Comparison of ENCODE assay signal across 28 cellular contexts in genomic region chr5:17614872-17615605, GRCh38. TPM values are rescaled to one million over a fixed set of nuclear protein-coding genes. Genes with fewer than 3 reads are reported as not detected.
A peak's percentile ranks its signal among the peaks of the same experiment; 100 is the strongest.
DNase-seq lines count a peak whose midpoint lies in the region; ATAC-seq and TF ChIP-seq lines count a peak whose summit lies in the region.
"Had no signal": no experiment of that assay in that cellular context is flagged by ENCODE, and none has a peak within 500 bp of the region (broad histone marks: within the 10 kb centered on the region; RNA-seq: fewer than 3 reads in every experiment).

No MANE protein-coding gene starts in this region.

- 88% methylated on average over 10 of the region's 17 CpGs for WGBS in esophagus muscularis mucosa
- WGBS in mesenchymal stem cell = 87% methylated on average over 16 of the region's 17 CpGs
- WGBS in aorta, 2 donors = 89 to 92% methylated on average over 17 of the region's 17 CpGs

- peaks cover 33% of the 10 kb centered on the region for H3K9me3 Mint-ChIP-seq in activated T-helper 2 cell treated with anti-CD3 and anti-CD28 coated beads, Interferon-gamma antibody, Interleukin-2, Interleukin-4, amounts not matched to agents 10 μg/mL and 5 μg/mL and 100 μg/mL, durations not matched to agents 14 hours and 24 hours and 36 hours

- no peak overlapping the region for H3K4me3 ChIP-seq in esophagus muscularis mucosa
- no peak overlapping the region for H3K4me3 ChIP-seq in mesenchymal stem cell (ENCODE audit: insufficient read depth in 1 of 2, low read depth in 1 of 2, low read length in 2 of 2)
- H3K4me3 ChIP-seq in aorta (ENCODE audit: low read length in 2 of 2) = no peak overlapping the region
- H3K4me3 ChIP-seq: BLaER1, GM12878 had no signal

- no peak overlapping the region for H4K8ac ChIP-seq in mesenchymal stem cell (ENCODE audit: low read length)

- H3K9me3 ChIP-seq in esophagus muscularis mucosa (no peaks in the 10 kb centered on the region), mesenchymal stem cell (ENCODE audit: control insufficient read depth, low read length) (no peaks in the 10 kb centered on the region), aorta (ENCODE audit: control insufficient read depth, low read length) (no peaks in the 10 kb centered on the region)
- H3K9me3 ChIP-seq: BE2C, BLaER1 had no signal

- H4K91ac ChIP-seq in mesenchymal stem cell (ENCODE audit: low read length) = peak overlapping the region; percentile 39

- no peak overlapping the region for H2AK5ac ChIP-seq in mesenchymal stem cell (ENCODE audit: low read length, severe bottlenecking)

- no peak overlapping the region for H2AFZ ChIP-seq in mesenchymal stem cell (ENCODE audit: low read depth, low read length)

- H3K27ac ChIP-seq in esophagus muscularis mucosa (replicated peaks in 1 of 4) (no peak overlapping the region), mesenchymal stem cell (ENCODE audit: low read length, poor library complexity, severe bottlenecking) (no peak overlapping the region), aorta (ENCODE audit: low read depth in 1 of 2, low read length in 2 of 2) (no peak overlapping the region)
- H3K27ac ChIP-seq: BLaER1 had no signal

- no peak overlapping the region for H2BK5ac ChIP-seq in mesenchymal stem cell (ENCODE audit: low read depth, low read length, poor library complexity, severe bottlenecking)

- H2BK15ac ChIP-seq in mesenchymal stem cell (ENCODE audit: low read depth, poor library complexity, severe bottlenecking) = no peak overlapping the region

- H3K27me3 Mint-ChIP-seq in activated T-helper 2 cell treated with anti-CD3 and anti-CD28 coated beads, Interferon-gamma antibody, Interleukin-2, Interleukin-4, amounts not matched to agents 10 μg/mL and 5 μg/mL and 100 μg/mL, durations not matched to agents 14 hours and 24 hours and 36 hours (ENCODE audit: low read depth) = no peaks in the 10 kb centered on the region
- H3K27me3 Mint-ChIP-seq: CD4-positive, alpha-beta memory T cell; CD4-positive, CD25-positive, alpha-beta regulatory T cell; CD8-positive, alpha-beta memory T cell had no signal

- no peak overlapping the region for H3K14ac ChIP-seq in mesenchymal stem cell (ENCODE audit: low read length in 2 of 2)

- H3K79me1 ChIP-seq in mesenchymal stem cell (replicated peaks; ENCODE audit: low read length, poor library complexity, severe bottlenecking) = no peaks in the 10 kb centered on the region

- no peak overlapping the region for H3K4ac ChIP-seq in mesenchymal stem cell (ENCODE audit: low read depth in 1 of 2, low read length in 2 of 2)

- no peak overlapping the region for H2BK12ac ChIP-seq in mesenchymal stem cell (ENCODE audit: low read length in 2 of 2)

- no peak for TF ChIP-seq CTCF in esophagus muscularis mucosa (IDR thresholded peaks at IDR 0.05)

- no peaks in the 10 kb centered on the region for H3K4me1 ChIP-seq in esophagus muscularis mucosa
- H3K4me1 ChIP-seq in mesenchymal stem cell (ENCODE audit: control insufficient read depth, insufficient read depth, low read depth, low read length) = no peaks in the 10 kb centered on the region
- H3K4me1 ChIP-seq in aorta (ENCODE audit: control insufficient read depth in 1 of 2, insufficient read depth in 2 of 2, low read length in 2 of 2) = no peaks in the 10 kb centered on the region
- H3K4me1 ChIP-seq: BE2C had no signal

- no peak overlapping the region for H3K18ac ChIP-seq in mesenchymal stem cell (ENCODE audit: low read depth in 1 of 2, low read length in 2 of 2)

- no peak overlapping the region for H3K23ac ChIP-seq in mesenchymal stem cell (ENCODE audit: low read length in 2 of 2)

- TF ChIP-seq EP300 in esophagus muscularis mucosa (IDR thresholded peaks at IDR 0.05) = no peak

- H3K36me3 ChIP-seq in esophagus muscularis mucosa = no peaks in the 10 kb centered on the region
- no peaks in the 10 kb centered on the region for H3K36me3 ChIP-seq in mesenchymal stem cell (ENCODE audit: control insufficient read depth in 1 of 2, insufficient read depth in 2 of 2, low read depth in 1 of 2, low read length in 2 of 2)
- H3K36me3 ChIP-seq in aorta (ENCODE audit: control insufficient read depth in 1 of 2, insufficient read depth in 2 of 2, low read length in 1 of 2) = no peaks in the 10 kb centered on the region
- H3K36me3 ChIP-seq: BE2C, BLaER1 had no signal

- peak; percentile 33 for ATAC-seq in aorta (ENCODE audit: low FRiP score)
- no peak for ATAC-seq in GM19351 (IDR thresholded peaks at IDR 0.05; ENCODE audit: unreplicated experiment)
- ATAC-seq: GM12878 had no signal

- no peak overlapping the region for H3K27ac Mint-ChIP-seq in activated T-helper 2 cell treated with anti-CD3 and anti-CD28 coated beads, Interferon-gamma antibody, Interleukin-2, Interleukin-4, amounts not matched to agents 10 μg/mL and 5 μg/mL and 100 μg/mL, durations not matched to agents 14 hours and 24 hours and 36 hours
- H3K27ac Mint-ChIP-seq: CD14-positive monocyte; CD4-positive, alpha-beta memory T cell; CD4-positive, CD25-positive, alpha-beta regulatory T cell; CD8-positive, alpha-beta memory T cell had no signal

- no peak overlapping the region for H2BK120ac ChIP-seq in mesenchymal stem cell (ENCODE audit: low read depth, low read length)

- peak; percentile 87 for DNase-seq in esophagus muscularis mucosa (ENCODE audit: extremely low spot score)
- DNase-seq in mesenchymal stem cell = no peak
- no peak for DNase-seq in aorta
- DNase-seq in activated T-helper 2 cell treated with anti-CD3 and anti-CD28 coated beads, Interferon-gamma antibody, Interleukin-2, Interleukin-4, amounts not matched to agents 10 μg/mL and 5 μg/mL and 100 μg/mL, durations not matched to agents 14 hours and 24 hours and 36 hours (ENCODE audit: low spot score) = no peak
- DNase-seq in NCI-H1694 (lab: John Stamatoyannopoulos, UW) = no peak
- DNase-seq: 8988T; ACHN; BE2C; C1 segment of cervical spinal cord; CD4-positive, alpha-beta memory T cell; CD4-positive, CD25-positive, alpha-beta regulatory T cell; CD8-positive, alpha-beta memory T cell; COR-L47; DMS 273 treated with DMSO at 0.1 percent for 48 hours; DMS153; DMS53; DMS79; DND-41; EL; GDM1 had no signal

- no peak overlapping the region for H3K9ac ChIP-seq in mesenchymal stem cell (ENCODE audit: low read length)
- H3K9ac ChIP-seq: BLaER1 had no signal

- no peak overlapping the region for H3K4me2 ChIP-seq in mesenchymal stem cell (ENCODE audit: low read length, poor library complexity, severe bottlenecking)
- H3K4me2 ChIP-seq: BLaER1 had no signal

- no peak overlapping the region for H3K4me3 Mint-ChIP-seq in activated T-helper 2 cell treated with anti-CD3 and anti-CD28 coated beads, Interferon-gamma antibody, Interleukin-2, Interleukin-4, amounts not matched to agents 10 μg/mL and 5 μg/mL and 100 μg/mL, durations not matched to agents 14 hours and 24 hours and 36 hours (ENCODE audit: low read depth)
- H3K4me3 Mint-ChIP-seq: CD14-positive monocyte; CD4-positive, alpha-beta memory T cell; CD4-positive, CD25-positive, alpha-beta regulatory T cell; CD8-positive, alpha-beta memory T cell had no signal

- no peaks in the 10 kb centered on the region for H3K36me3 Mint-ChIP-seq in activated T-helper 2 cell treated with anti-CD3 and anti-CD28 coated beads, Interferon-gamma antibody, Interleukin-2, Interleukin-4, amounts not matched to agents 10 μg/mL and 5 μg/mL and 100 μg/mL, durations not matched to agents 14 hours and 24 hours and 36 hours (ENCODE audit: low read depth)
- H3K36me3 Mint-ChIP-seq: CD14-positive monocyte; CD4-positive, alpha-beta memory T cell; CD4-positive, CD25-positive, alpha-beta regulatory T cell; CD8-positive, alpha-beta memory T cell had no signal

- TF ChIP-seq POLR2A in esophagus muscularis mucosa (IDR thresholded peaks at IDR 0.05; ENCODE audit: low read depth) = no peak

- no peaks in the 10 kb centered on the region for H3K4me1 Mint-ChIP-seq in activated T-helper 2 cell treated with anti-CD3 and anti-CD28 coated beads, Interferon-gamma antibody, Interleukin-2, Interleukin-4, amounts not matched to agents 10 μg/mL and 5 μg/mL and 100 μg/mL, durations not matched to agents 14 hours and 24 hours and 36 hours (ENCODE audit: low read depth)
- H3K4me1 Mint-ChIP-seq: CD14-positive monocyte; CD4-positive, alpha-beta memory T cell; CD4-positive, CD25-positive, alpha-beta regulatory T cell; CD8-positive, alpha-beta memory T cell had no signal

- intact Hi-C loops in esophagus muscularis mucosa (cut with DNase I) = no loop called here
- intact Hi-C loops in aorta (cut with DNase I) = no loop called here
- intact Hi-C loops in activated T-helper 2 cell treated with anti-CD3 and anti-CD28 coated beads, Interferon-gamma antibody, Interleukin-2, Interleukin-4, amounts not matched to agents 10 μg/mL and 5 μg/mL and 100 μg/mL, durations not matched to agents 14 hours and 24 hours and 36 hours (cut with micrococcal nuclease) = no loop called here

- H3K27me3 ChIP-seq in esophagus muscularis mucosa (no peaks in the 10 kb centered on the region), mesenchymal stem cell (ENCODE audit: control insufficient read depth in 1 of 2, insufficient read depth in 1 of 2, low read length in 2 of 2) (no peaks in the 10 kb centered on the region), aorta (ENCODE audit: control insufficient read depth in 1 of 2, insufficient read depth in 2 of 2, low read length in 1 of 2) (no peaks in the 10 kb centered on the region)
- H3K27me3 ChIP-seq: BE2C, BLaER1 had no signal

RNA-seq across cellular contexts. Expression of gene TAF11L12, which starts 4.8 kb away (rescaled TPM):
- total RNA-seq in esophagus muscularis mucosa (not detected), aorta (not detected)
- not detected for polyA plus RNA-seq in mesenchymal stem cell (2013, experiment 1 of 2)
- polyA plus RNA-seq in mesenchymal stem cell (2013, experiment 2 of 2) = not detected
- not detected for polyA plus RNA-seq in aorta
- not detected in 2 replicates for total RNA-seq in activated T-helper 2 cell treated with anti-CD3 and anti-CD28 coated beads, Interferon-gamma antibody, Interleukin-2, Interleukin-4, amounts not matched to agents 10 μg/mL and 5 μg/mL and 100 μg/mL, durations not matched to agents 14 hours and 24 hours and 36 hours
- total RNA-seq: A673; CD4-positive, alpha-beta memory T cell; CD4-positive, CD25-positive, alpha-beta regulatory T cell; CD8-positive, alpha-beta memory T cell; Daoy; GM12878 had no signal
- polyA plus RNA-seq: AG04450; CD14-positive monocyte; CD4-positive, alpha-beta memory T cell; CD4-positive, CD25-positive, alpha-beta regulatory T cell; CD8-positive, alpha-beta memory T cell; GM12878 had no signal

RNA-seq across cellular contexts. Expression of gene TAF11L11, which starts 11.1 kb away (rescaled TPM):
- total RNA-seq in esophagus muscularis mucosa = not detected
- not detected for polyA plus RNA-seq in mesenchymal stem cell (2013, experiment 1 of 2)
- polyA plus RNA-seq in mesenchymal stem cell (2013, experiment 2 of 2) = not detected
- not detected for total RNA-seq in aorta
- polyA plus RNA-seq in aorta = not detected
- total RNA-seq in activated T-helper 2 cell treated with anti-CD3 and anti-CD28 coated beads, Interferon-gamma antibody, Interleukin-2, Interleukin-4, amounts not matched to agents 10 μg/mL and 5 μg/mL and 100 μg/mL, durations not matched to agents 14 hours and 24 hours and 36 hours = not detected in 2 replicates
- total RNA-seq: CD4-positive, alpha-beta memory T cell; CD4-positive, CD25-positive, alpha-beta regulatory T cell; CD8-positive, alpha-beta memory T cell; Daoy; G401; GM12878 had no signal
- polyA plus RNA-seq: AG04450; CD14-positive monocyte; CD4-positive, alpha-beta memory T cell; CD4-positive, CD25-positive, alpha-beta regulatory T cell; CD8-positive, alpha-beta memory T cell; GM12878 had no signal

RNA-seq across cellular contexts. Expression of gene TAF11L13, which starts 16.8 kb away (rescaled TPM):
- not detected for total RNA-seq in esophagus muscularis mucosa
- polyA plus RNA-seq in mesenchymal stem cell (2013, experiment 1 of 2) = not detected
- not detected for polyA plus RNA-seq in mesenchymal stem cell (2013, experiment 2 of 2)
- not detected for total RNA-seq in aorta
- polyA plus RNA-seq in aorta = not detected
- total RNA-seq in activated T-helper 2 cell treated with anti-CD3 and anti-CD28 coated beads, Interferon-gamma antibody, Interleukin-2, Interleukin-4, amounts not matched to agents 10 μg/mL and 5 μg/mL and 100 μg/mL, durations not matched to agents 14 hours and 24 hours and 36 hours = not detected in 2 replicates
- total RNA-seq: A673; CD4-positive, alpha-beta memory T cell; CD4-positive, CD25-positive, alpha-beta regulatory T cell; CD8-positive, alpha-beta memory T cell; G401; GM12878 had no signal
- polyA plus RNA-seq: AG04450; CD14-positive monocyte; CD4-positive, alpha-beta memory T cell; CD4-positive, CD25-positive, alpha-beta regulatory T cell; CD8-positive, alpha-beta memory T cell; GM12878 had no signal

RNA-seq across cellular contexts. Expression of gene TAF11L10, which starts 17.4 kb away (rescaled TPM):
- not detected for total RNA-seq in esophagus muscularis mucosa
- polyA plus RNA-seq in mesenchymal stem cell (2013, experiment 1 of 2) = not detected
- polyA plus RNA-seq in mesenchymal stem cell (2013, experiment 2 of 2) = not detected
- not detected for total RNA-seq in aorta
- polyA plus RNA-seq in aorta = not detected
- total RNA-seq in activated T-helper 2 cell treated with anti-CD3 and anti-CD28 coated beads, Interferon-gamma antibody, Interleukin-2, Interleukin-4, amounts not matched to agents 10 μg/mL and 5 μg/mL and 100 μg/mL, durations not matched to agents 14 hours and 24 hours and 36 hours = not detected in 2 replicates
- total RNA-seq: CD4-positive, alpha-beta memory T cell; CD4-positive, CD25-positive, alpha-beta regulatory T cell; CD8-positive, alpha-beta memory T cell; Daoy; G401; GM12878 had no signal
- polyA plus RNA-seq: AG04450; CD14-positive monocyte; CD4-positive, alpha-beta memory T cell; CD4-positive, CD25-positive, alpha-beta regulatory T cell; CD8-positive, alpha-beta memory T cell; GM12878 had no signal

RNA-seq across cellular contexts. Expression of gene TAF11L14, which starts 19.2 kb away (rescaled TPM):
- total RNA-seq in esophagus muscularis mucosa (not detected), aorta (not detected)
- polyA plus RNA-seq in mesenchymal stem cell (2013, experiment 1 of 2) = not detected
- polyA plus RNA-seq in mesenchymal stem cell (2013, experiment 2 of 2) = not detected
- not detected for polyA plus RNA-seq in aorta
- total RNA-seq in activated T-helper 2 cell treated with anti-CD3 and anti-CD28 coated beads, Interferon-gamma antibody, Interleukin-2, Interleukin-4, amounts not matched to agents 10 μg/mL and 5 μg/mL and 100 μg/mL, durations not matched to agents 14 hours and 24 hours and 36 hours = not detected in 2 replicates
- total RNA-seq: A673; CD4-positive, alpha-beta memory T cell; CD4-positive, CD25-positive, alpha-beta regulatory T cell; CD8-positive, alpha-beta memory T cell; Daoy; G401; GM12878 had no signal
- polyA plus RNA-seq: AG04450; CD14-positive monocyte; CD4-positive, alpha-beta memory T cell; CD4-positive, CD25-positive, alpha-beta regulatory T cell; CD8-positive, alpha-beta memory T cell; GM12878 had no signal
